In the genomic region with DNA sequence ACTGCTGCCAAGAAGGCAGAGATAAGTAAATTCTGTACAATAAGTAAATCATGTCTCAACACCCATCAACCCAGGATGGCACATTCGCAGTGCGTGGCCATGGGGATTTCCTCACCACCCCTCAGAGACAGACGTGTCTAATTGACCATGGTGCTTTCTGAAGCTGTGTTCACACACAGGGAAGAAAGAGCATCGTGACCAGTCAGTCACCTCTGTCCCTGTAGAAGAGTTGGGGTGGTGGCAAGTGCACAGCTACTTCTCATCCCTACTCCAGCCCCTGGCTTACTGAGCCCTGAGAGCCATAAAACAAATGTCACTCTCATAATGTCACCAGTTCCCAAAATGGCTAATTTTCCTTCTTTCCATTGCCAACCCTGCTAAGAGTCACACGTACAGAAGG, we compare ENCODE assay signal across 18 cellular contexts. TPM values are rescaled to one million over a fixed set of nuclear protein-coding genes. Genes with fewer than 3 reads are reported as not detected.
DNase-seq lines count a peak whose midpoint lies in the region; ATAC-seq, FAIRE-seq and TF ChIP-seq lines count a peak whose summit lies in the region.
"Had no signal": no experiment of that assay in that cellular context is flagged by ENCODE, and none has a peak within 500 bp of the region (broad histone marks: within the 10 kb centered on the region; RNA-seq: fewer than 3 reads in every experiment).

No MANE protein-coding gene starts in this region.

- FAIRE-seq in GM12892 (lab: Jason Lieb, UNC) = peak; percentile 27
- FAIRE-seq: frontal cortex had no signal

- H3K9ac ChIP-seq in skeletal muscle tissue (ENCODE audit: low read depth in 1 of 3, low read length in 3 of 3) = peak overlapping the region in 1 of 3 donors; percentile 43

- H3K4me1 ChIP-seq in SJSA1 (replicated peaks) (peaks cover 47% of the 10 kb centered on the region), right atrium auricular region (peaks cover 0 to 35% of the 10 kb centered on the region in 2 donors), skeletal muscle tissue (ENCODE audit: control insufficient read depth in 3 of 3, insufficient read depth in 3 of 3, low read length in 3 of 3) (peaks cover 23 to 38% (median 31%) of the 10 kb centered on the region in 3 donors)
- H3K4me1 ChIP-seq: HAP-1 had no signal

- DNase-seq in GM12892 (ENCODE audit: insufficient read length) = no peak
- no peak for DNase-seq in SJSA1 (ENCODE audit: low read depth in 1 of 2, low spot score in 2 of 2)
- no peak for DNase-seq in right atrium auricular region (ENCODE audit: low spot score)
- no peak for DNase-seq in DMS114 treated with DMSO at 0.1 percent for 48 hours (lab: John Stamatoyannopoulos, UW; ENCODE audit: unreplicated experiment)
- no peak for DNase-seq in SKM-1 (lab: John Stamatoyannopoulos, UW; ENCODE audit: unreplicated experiment)
- DNase-seq in NCI-H1048 (lab: John Stamatoyannopoulos, UW) = no peak
- DNase-seq: activated CD4-positive, alpha-beta T cell treated with anti-CD3 and anti-CD28 coated beads for 36 hours; NCI-H2227 treated with DMSO at 0.1 percent for 48 hours had no signal

- no peak for TF ChIP-seq POLR2A in GM12892 (IDR thresholded peaks at IDR 0.05; ENCODE audit: low read depth, low read length)

- peak overlapping the region; percentile 78 for H3K27ac ChIP-seq in SJSA1
- peak overlapping the region; percentile 54 to 76 for H3K27ac ChIP-seq in right atrium auricular region
- peak overlapping the region; percentile 71 for H3K27ac ChIP-seq in skeletal muscle tissue (ENCODE audit: low read depth, low read length)
- H3K27ac ChIP-seq: cardiac muscle cell had no signal

- H3K27me3 ChIP-seq in SJSA1 (replicated peaks) (no peaks in the 10 kb centered on the region), right atrium auricular region (no peaks in the 10 kb centered on the region), skeletal muscle tissue (ENCODE audit: control insufficient read depth in 3 of 3, insufficient read depth in 3 of 3, low read length in 3 of 3) (peaks cover 0 to 9% (median 0%) of the 10 kb centered on the region in 3 donors)
- H3K27me3 ChIP-seq: cardiac muscle cell, transverse colon had no signal

- H3K36me3 ChIP-seq in SJSA1 (no peaks in the 10 kb centered on the region), right atrium auricular region (no peaks in the 10 kb centered on the region), skeletal muscle tissue (ENCODE audit: control insufficient read depth in 3 of 3, insufficient read depth in 3 of 3, low read length in 3 of 3) (no peaks in the 10 kb centered on the region)
- H3K36me3 ChIP-seq: cardiac muscle cell, HAP-1, transverse colon had no signal

- no peak for ATAC-seq in GM21367 (IDR thresholded peaks at IDR 0.05; ENCODE audit: unreplicated experiment)
- ATAC-seq: activated CD4-positive, alpha-beta T cell treated with anti-CD3 and anti-CD28 coated beads for 36 hours; left colon; SK-N-SH treated with all-trans-retinoic acid at 6 μM for 48 hours had no signal

- no peak for TF ChIP-seq CTCF in right atrium auricular region (IDR thresholded peaks at IDR 0.05)

- H3K9me3 ChIP-seq in SJSA1 (replicated peaks) (no peaks in the 10 kb centered on the region; the same call in 1 of the 2 replicates), right atrium auricular region (no peaks in the 10 kb centered on the region), skeletal muscle tissue (ENCODE audit: control insufficient read depth in 3 of 3, low read length in 3 of 3) (no peaks in the 10 kb centered on the region)
- H3K9me3 ChIP-seq: HAP-1, transverse colon had no signal

- no peak overlapping the region for H3K4me3 ChIP-seq in SJSA1
- no peak overlapping the region for H3K4me3 ChIP-seq in right atrium auricular region
- peak overlapping the region in 1 of 3 donors; percentile 42 for H3K4me3 ChIP-seq in skeletal muscle tissue (ENCODE audit: low read length in 3 of 3)
- H3K4me3 ChIP-seq: cardiac muscle cell, HAP-1, transverse colon had no signal

RNA-seq across cellular contexts. Expression of a gene that starts 31.3 kb away (rescaled TPM):
- polyA plus RNA-seq in GM12892 (2012; ENCODE audit: missing spikeins) = not detected
- total RNA-seq in SJSA1 (2014; rRNA removed; shearing (Covaris generic)) = 0.50 TPM in 1 of 2 replicates, not detected in the other
- 100 to 1,000 TPM in 1 of 2 donors, 10 to 100 TPM in 1; 27.1 to 108 TPM for total RNA-seq in right atrium auricular region
- not detected for total RNA-seq in skeletal muscle tissue
- total RNA-seq: pulmonary artery endothelial cell had no signal
- polyA plus RNA-seq: neural cell had no signal

RNA-seq across cellular contexts. Expression of a gene that starts 41.8 kb away (rescaled TPM):
- polyA plus RNA-seq in GM12892 (2012; ENCODE audit: missing spikeins) = 0.06 TPM
- 160 and 243 TPM in 2 replicates for total RNA-seq in SJSA1 (2014; rRNA removed; shearing (Covaris generic))
- total RNA-seq in right atrium auricular region = 100 to 1,000 TPM in 1 of 2 donors, 10 to 100 TPM in 1; 61.6 to 103 TPM
- total RNA-seq in skeletal muscle tissue = 365 TPM

Comparison
In these comparisons a context has a peak if more than half of its experiments do, and no peak if none do; other contexts are left out.
1. RNA of a gene that starts 31.3 kb away (total RNA-seq): 27.1 to 108 TPM in right atrium auricular region; 0.50 TPM in SJSA1 and not detected in skeletal muscle tissue (single experiment); every median in the first group is over 10 times any median in the second.
2. Peak in every context shown above with its lines, with median percentiles within 50 percentile points of each other: H3K27ac ChIP-seq.